In the genomic region with DNA sequence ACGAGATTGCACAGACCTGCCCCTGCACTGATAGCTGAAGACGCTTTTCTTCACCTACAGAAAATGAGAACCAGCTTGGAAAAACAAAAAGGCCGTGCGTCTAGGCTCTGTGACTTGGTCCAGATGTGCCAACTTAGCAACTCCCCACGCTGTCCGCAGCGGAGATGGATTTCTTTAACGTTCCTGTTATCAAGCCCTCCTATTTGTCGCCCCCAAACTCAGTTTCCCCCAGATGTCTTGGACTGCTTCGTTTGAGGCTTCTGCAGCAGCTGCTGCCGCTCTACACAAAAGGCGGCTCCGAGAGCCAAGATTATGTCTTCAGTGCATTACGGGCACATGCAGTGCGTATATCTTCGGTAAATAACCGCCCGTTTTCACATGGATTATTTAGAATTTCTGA, we compare ENCODE assay signal across 30 cellular contexts.
"Had no signal": no experiment of that assay in that cellular context is flagged by ENCODE, and none has a peak within 500 bp of the region (broad histone marks: within the 10 kb centered on the region; RNA-seq: fewer than 3 reads in every experiment).

No MANE protein-coding gene starts in this region.

- H3K27me3 ChIP-seq: ascending aorta, cardiac muscle cell, foreskin keratinocyte, right atrium auricular region, testis, transverse colon, uterus had no signal

- H3K36me3 ChIP-seq: ascending aorta, cardiac muscle cell, right atrium auricular region, spleen, transverse colon, uterus had no signal

- H3K9me3 ChIP-seq: ascending aorta, mucosa of descending colon, psoas muscle, right atrium auricular region, spleen, testis, transverse colon, uterus had no signal

- DNase-seq: activated CD4-positive, alpha-beta memory T cell treated with anti-CD3 and anti-CD28 coated beads for 36 hours; activated CD4-positive, alpha-beta T cell treated with anti-CD3 and anti-CD28 coated beads, Interleukin-2, amount 10 ng/mL, durations not matched to agents 24 days and 14 days; activated CD4-positive, CD25-positive, alpha-beta regulatory T cell treated with anti-CD3 and anti-CD28 coated beads, Interleukin-2, amount 50 U/mL, for 72 hours; activated CD8-positive, alpha-beta memory T cell treated with anti-CD3 and anti-CD28 coated beads, Interleukin-2, amount 50 U/mL, for 4 hours; activated effector memory CD4-positive, alpha-beta T cell treated with anti-CD3 and anti-CD28 coated beads, Interleukin-2, amount 50 U/mL, for 16 hours; activated naive CD4-positive, alpha-beta T cell treated with anti-CD3 and anti-CD28 coated beads for 36 hours; activated naive CD8-positive, alpha-beta T cell treated with anti-CD3 and anti-CD28 coated beads for 36 hours; activated T-cell treated with anti-CD3 and anti-CD28 coated beads, Interleukin-2, amount 50 U/mL, for 1 hour; effector memory CD8-positive, alpha-beta T cell; erythroblast; foreskin keratinocyte; islet precursor cell; left ventricle myocardium superior; mucosa of descending colon; psoas muscle; spleen; stimulated activated naive CD8-positive, alpha-beta T cell treated with anti-CD3 and anti-CD28 coated beads, Interleukin-15, Interleukin-2, amounts not matched to agents 100 U/mL and 50 U/mL, for 24 hours; T-helper 17 cell; T1000; testis; transverse colon; uterus had no signal

- H3K27ac Mint-ChIP-seq: activated CD4-positive, alpha-beta memory T cell treated with anti-CD3 and anti-CD28 coated beads for 36 hours; activated CD4-positive, alpha-beta T cell treated with anti-CD3 and anti-CD28 coated beads, Interleukin-2, amount 10 ng/mL, durations not matched to agents 24 days and 14 days; activated naive CD4-positive, alpha-beta T cell treated with anti-CD3 and anti-CD28 coated beads for 36 hours; activated naive CD8-positive, alpha-beta T cell treated with anti-CD3 and anti-CD28 coated beads for 36 hours; activated T-helper 1 cell treated with anti-CD3 and anti-CD28 coated beads, Interleukin-12 subunit alpha, Interleukin-12 subunit beta, Interleukin-2, Interleukin-4 antibody, amounts not matched to agents 30 ng/mL and 10 ng/mL and 1 ng/mL, durations not matched to agents 14 hours and 24 hours and 36 hours; effector memory CD8-positive, alpha-beta T cell; natural killer cell treated with Interleukin-12 subunit alpha and Interleukin-12 subunit beta and Interleukin-15 and Interleukin-18, amount 100 ng/mL, for 72 hours; T-helper 17 cell had no signal

- H3K4me3 Mint-ChIP-seq: activated CD4-positive, alpha-beta memory T cell treated with anti-CD3 and anti-CD28 coated beads for 36 hours; activated CD4-positive, alpha-beta T cell treated with anti-CD3 and anti-CD28 coated beads, Interleukin-2, amount 10 ng/mL, durations not matched to agents 24 days and 14 days; activated naive CD4-positive, alpha-beta T cell treated with anti-CD3 and anti-CD28 coated beads for 36 hours; activated naive CD8-positive, alpha-beta T cell treated with anti-CD3 and anti-CD28 coated beads for 36 hours; activated T-helper 1 cell treated with anti-CD3 and anti-CD28 coated beads, Interleukin-12 subunit alpha, Interleukin-12 subunit beta, Interleukin-2, Interleukin-4 antibody, amounts not matched to agents 30 ng/mL and 10 ng/mL and 1 ng/mL, durations not matched to agents 14 hours and 24 hours and 36 hours; brain; effector memory CD8-positive, alpha-beta T cell; natural killer cell treated with Interleukin-12 subunit alpha and Interleukin-12 subunit beta and Interleukin-15 and Interleukin-18, amount 100 ng/mL, for 72 hours; T-helper 17 cell had no signal

- H3K4me1 ChIP-seq: ascending aorta, foreskin keratinocyte, parathyroid adenoma, psoas muscle, right atrium auricular region, spleen, testis, transverse colon, uterus had no signal

- H3K4me1 Mint-ChIP-seq: activated CD4-positive, alpha-beta T cell treated with anti-CD3 and anti-CD28 coated beads, Interleukin-2, amount 10 ng/mL, durations not matched to agents 24 days and 14 days; activated naive CD8-positive, alpha-beta T cell treated with anti-CD3 and anti-CD28 coated beads for 36 hours; brain; T-helper 17 cell had no signal

- H3K27me3 Mint-ChIP-seq: activated CD4-positive, alpha-beta memory T cell treated with anti-CD3 and anti-CD28 coated beads for 36 hours; activated CD4-positive, alpha-beta T cell treated with anti-CD3 and anti-CD28 coated beads, Interleukin-2, amount 10 ng/mL, durations not matched to agents 24 days and 14 days; effector memory CD8-positive, alpha-beta T cell; T-helper 17 cell had no signal

- H3K79me2 ChIP-seq: parathyroid adenoma had no signal

- ATAC-seq: effector memory CD8-positive, alpha-beta T cell; foreskin keratinocyte; left ventricle myocardium superior; mucosa of descending colon; natural killer cell treated with Interleukin-12 subunit alpha and Interleukin-12 subunit beta and Interleukin-15 and Interleukin-18, amount 100 ng/mL, for 72 hours; psoas muscle; stimulated activated naive CD8-positive, alpha-beta T cell treated with anti-CD3 and anti-CD28 coated beads, Interleukin-15, Interleukin-2, amounts not matched to agents 100 U/mL and 50 U/mL, for 24 hours; T-helper 17 cell had no signal

- H3K36me3 Mint-ChIP-seq: activated CD4-positive, alpha-beta memory T cell treated with anti-CD3 and anti-CD28 coated beads for 36 hours; activated naive CD8-positive, alpha-beta T cell treated with anti-CD3 and anti-CD28 coated beads for 36 hours; brain; natural killer cell treated with Interleukin-12 subunit alpha and Interleukin-12 subunit beta and Interleukin-15 and Interleukin-18, amount 100 ng/mL, for 72 hours had no signal

- H2AFZ ChIP-seq: parathyroid adenoma had no signal

- H3K27ac ChIP-seq: ascending aorta, cardiac muscle cell, coronary artery, foreskin keratinocyte, parathyroid adenoma, psoas muscle, right atrium auricular region, spleen, testis, transverse colon, uterus had no signal

- H3K9me3 Mint-ChIP-seq: activated CD4-positive, alpha-beta T cell treated with anti-CD3 and anti-CD28 coated beads, Interleukin-2, amount 10 ng/mL, durations not matched to agents 24 days and 14 days; activated naive CD8-positive, alpha-beta T cell treated with anti-CD3 and anti-CD28 coated beads for 36 hours; natural killer cell treated with Interleukin-12 subunit alpha and Interleukin-12 subunit beta and Interleukin-15 and Interleukin-18, amount 100 ng/mL, for 72 hours had no signal

- H3K4me3 ChIP-seq: ascending aorta, cardiac muscle cell, coronary artery, mucosa of descending colon, psoas muscle, right atrium auricular region, spleen, testis, transverse colon, uterus had no signal

- H3K9ac ChIP-seq: parathyroid adenoma had no signal
